In the genomic region with DNA sequence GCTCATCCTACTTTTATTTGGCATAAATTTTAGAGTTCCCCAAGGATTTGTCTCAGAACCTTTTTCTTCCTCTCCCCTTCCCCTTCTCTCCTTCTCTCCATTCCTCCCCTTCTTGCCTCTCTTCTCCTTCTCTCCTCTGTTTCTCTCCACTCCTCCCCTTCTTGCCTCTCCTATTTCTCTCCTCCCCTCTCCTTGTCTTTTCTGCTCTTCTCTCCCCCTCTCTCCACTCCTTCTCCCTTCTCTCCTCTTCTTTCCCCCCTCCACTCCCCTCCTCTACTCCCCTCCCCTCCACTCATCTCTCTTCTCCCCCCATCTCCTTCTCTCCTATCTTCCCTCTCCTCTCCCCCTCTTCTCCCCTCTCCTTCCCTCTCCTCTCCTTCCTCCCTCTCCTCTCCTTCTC, we compare ENCODE assay signal across 7 cellular contexts.
"Had no signal": no experiment of that assay in that cellular context is flagged by ENCODE, and none has a peak within 500 bp of the region (broad histone marks: within the 10 kb centered on the region; RNA-seq: fewer than 3 reads in every experiment).

No MANE protein-coding gene starts in this region.

- H3K9ac ChIP-seq: KMS-11 had no signal

- H3K27ac Mint-ChIP-seq: IgD-negative memory B cell had no signal

- H3K36me3 Mint-ChIP-seq: IgD-negative memory B cell had no signal

- H3K4me3 Mint-ChIP-seq: IgD-negative memory B cell had no signal

- FAIRE-seq: HTR-8/SVneo had no signal

- H3K4me2 ChIP-seq: KMS-11 had no signal

- DNase-seq: IMR-90, KBM-7, KG1 had no signal

- H3K27ac ChIP-seq: HL-60, KMS-11 had no signal

- H3K4me1 Mint-ChIP-seq: IgD-negative memory B cell had no signal
